In genomic region chr12:132954471-132955048, GRCh38 we compare ENCODE assay signal across 1 cellular context.
TF ChIP-seq lines count a peak whose summit lies in the region.

No MANE protein-coding gene starts in this region.

TF ChIP-seq in GM23338, 12 proteins besides CTCF, POLR2A, EP300 and RAD21 (continued from another document):
- TF ChIP-seq REST (IDR thresholded peaks at IDR 0.05; ENCODE audit: unreplicated experiment), result no peak
- TF ChIP-seq ETS1 (IDR thresholded peaks at IDR 0.05), result no peak
- no peak for TF ChIP-seq STAT1 (IDR thresholded peaks at IDR 0.05; ENCODE audit: unreplicated experiment)
- no peak for TF ChIP-seq JUNB (IDR thresholded peaks at IDR 0.05; ENCODE audit: unreplicated experiment)
- no peak for TF ChIP-seq ZNF114 (CRISPR knock-in tag; IDR thresholded peaks at IDR 0.05)
- TF ChIP-seq NANOG (IDR thresholded peaks at IDR 0.05; ENCODE audit: borderline replicate concordance), result no peak
- TF ChIP-seq ZNF331 (CRISPR knock-in tag; IDR thresholded peaks at IDR 0.05; ENCODE audit: low read depth), result no peak
TF ChIP-seq in GM23338: peak in this region for 0.
